18 cellular contexts compared by ENCODE assay signal in the genomic region with DNA sequence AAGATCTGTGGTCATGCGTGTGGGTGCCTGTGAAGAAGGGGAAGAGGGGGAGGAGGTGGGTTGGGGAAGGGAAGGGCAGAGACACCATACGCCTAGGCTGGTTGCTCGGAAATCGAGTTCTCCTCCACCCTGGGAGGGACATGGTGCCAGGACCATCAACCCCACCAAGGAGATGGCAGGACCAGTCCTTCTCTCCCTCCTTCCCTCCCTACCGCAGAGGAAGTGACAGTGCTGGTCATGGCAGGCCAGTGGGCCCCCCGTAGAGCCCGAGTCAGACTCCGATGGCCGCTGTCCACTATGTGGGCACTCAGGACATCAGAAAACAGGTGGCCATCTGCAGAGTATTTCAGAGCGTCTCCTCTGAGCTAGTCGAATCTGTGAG.
DNase-seq lines count a peak whose midpoint lies in the region; ATAC-seq, FAIRE-seq and TF ChIP-seq lines count a peak whose summit lies in the region.
"Had no signal": no experiment of that assay in that cellular context is flagged by ENCODE, and none has a peak within 500 bp of the region (broad histone marks: within the 10 kb centered on the region; RNA-seq: fewer than 3 reads in every experiment).

No MANE protein-coding gene starts in this region.

- no peaks in the 10 kb centered on the region for H3K9me3 ChIP-seq in colonic mucosa
- no peaks in the 10 kb centered on the region for H3K9me3 ChIP-seq in upper lobe of right lung
- H3K9me3 ChIP-seq: A549, Caco-2 had no signal

- no peak for ATAC-seq in upper lobe of right lung
- ATAC-seq in GM18511 (IDR thresholded peaks at IDR 0.05; ENCODE audit: unreplicated experiment): no peak
- ATAC-seq: A549 had no signal

- peaks cover 30% of the 10 kb centered on the region for H3K4me1 Mint-ChIP-seq in neural crest cell

- no peaks in the 10 kb centered on the region for H3K36me3 ChIP-seq in colonic mucosa
- no peaks in the 10 kb centered on the region for H3K36me3 ChIP-seq in upper lobe of right lung

- no peaks in the 10 kb centered on the region for H3K27me3 Mint-ChIP-seq in neural crest cell (ENCODE audit: low read depth)

- no peak overlapping the region for H3K9ac ChIP-seq in colonic mucosa (ENCODE audit: low read depth in 2 of 2, low read length in 2 of 2)

- H3K9me3 Mint-ChIP-seq in neural crest cell: no peaks in the 10 kb centered on the region

- TF ChIP-seq CTCF in colonic mucosa (IDR thresholded peaks at IDR 0.05) (no peak), neural crest cell (conservative IDR thresholded peaks at IDR 0.05) (no peak), upper lobe of right lung (IDR thresholded peaks at IDR 0.05) (no peak)

- peak overlapping the region; percentile 12 for H3K27ac Mint-ChIP-seq in neural crest cell (ENCODE audit: unreplicated experiment)

- no peaks in the 10 kb centered on the region for H3K36me3 Mint-ChIP-seq in neural crest cell (ENCODE audit: low read depth)

- H3K4me3 Mint-ChIP-seq in neural crest cell: no peak overlapping the region

- H3K27me3 ChIP-seq in colonic mucosa: no peaks in the 10 kb centered on the region
- H3K27me3 ChIP-seq in upper lobe of right lung: no peaks in the 10 kb centered on the region

- H3K4me1 ChIP-seq in colonic mucosa (no peaks in the 10 kb centered on the region), upper lobe of right lung (peaks cover 10% of the 10 kb centered on the region)
- H3K4me1 ChIP-seq: A549, Caco-2 had no signal

- DNase-seq in activated effector memory CD4-positive, alpha-beta T cell treated with anti-CD3 and anti-CD28 coated beads, Interleukin-2, amount 50 U/mL, for 16 hours: peak; percentile 36
- no peak for DNase-seq in activated effector memory CD4-positive, alpha-beta T cell treated with Interleukin-2 at 50 U/mL for 16 hours
- DNase-seq in colonic mucosa: peak; percentile 6
- no peak for DNase-seq in neural crest cell (ENCODE audit: low read depth, low spot score)
- peak; percentile 34 for DNase-seq in upper lobe of right lung
- DNase-seq in HTR-8/SVneo (ENCODE audit: insufficient read length, low spot score): no peak
- no peak for DNase-seq in central memory CD4-positive, alpha-beta T cell
- DNase-seq: Caco-2, Karpas-422, MM.1S, NCI-H1105 treated with DMSO at 0.1 percent for 48 hours, NCI-H1930, NCI-H2171, NCI-H510A had no signal

- FAIRE-seq in HTR-8/SVneo (lab: Jason Lieb, UNC): no peak
- FAIRE-seq: A549, H54, RCC 7860 had no signal

- H3K4me3 ChIP-seq in colonic mucosa: no peak overlapping the region
- H3K4me3 ChIP-seq in upper lobe of right lung: no peak overlapping the region
- H3K4me3 ChIP-seq: A549 had no signal

- intact Hi-C loops in colonic mucosa (cut with DNase I): no loop called here
- intact Hi-C loops in upper lobe of right lung (cut with DNase I): no loop called here

- H3K27ac ChIP-seq in colonic mucosa (no peak overlapping the region), upper lobe of right lung (no peak overlapping the region)
- H3K27ac ChIP-seq: A549 had no signal

Comparison
In these comparisons a context has a peak if more than half of its experiments do, and no peak if none do; other contexts are left out.
1. DNase-seq: peak in activated effector memory CD4-positive, alpha-beta T cell treated with anti-CD3 and anti-CD28 coated beads, Interleukin-2, amount 50 U/mL, for 16 hours (single experiment), colonic mucosa (single experiment) and upper lobe of right lung (single experiment); none in activated effector memory CD4-positive, alpha-beta T cell treated with Interleukin-2 at 50 U/mL for 16 hours (single experiment), neural crest cell (single experiment), HTR-8/SVneo (single experiment) and central memory CD4-positive, alpha-beta T cell (single experiment).